ENCODE assay signal across 1 cellular context in the genomic region with DNA sequence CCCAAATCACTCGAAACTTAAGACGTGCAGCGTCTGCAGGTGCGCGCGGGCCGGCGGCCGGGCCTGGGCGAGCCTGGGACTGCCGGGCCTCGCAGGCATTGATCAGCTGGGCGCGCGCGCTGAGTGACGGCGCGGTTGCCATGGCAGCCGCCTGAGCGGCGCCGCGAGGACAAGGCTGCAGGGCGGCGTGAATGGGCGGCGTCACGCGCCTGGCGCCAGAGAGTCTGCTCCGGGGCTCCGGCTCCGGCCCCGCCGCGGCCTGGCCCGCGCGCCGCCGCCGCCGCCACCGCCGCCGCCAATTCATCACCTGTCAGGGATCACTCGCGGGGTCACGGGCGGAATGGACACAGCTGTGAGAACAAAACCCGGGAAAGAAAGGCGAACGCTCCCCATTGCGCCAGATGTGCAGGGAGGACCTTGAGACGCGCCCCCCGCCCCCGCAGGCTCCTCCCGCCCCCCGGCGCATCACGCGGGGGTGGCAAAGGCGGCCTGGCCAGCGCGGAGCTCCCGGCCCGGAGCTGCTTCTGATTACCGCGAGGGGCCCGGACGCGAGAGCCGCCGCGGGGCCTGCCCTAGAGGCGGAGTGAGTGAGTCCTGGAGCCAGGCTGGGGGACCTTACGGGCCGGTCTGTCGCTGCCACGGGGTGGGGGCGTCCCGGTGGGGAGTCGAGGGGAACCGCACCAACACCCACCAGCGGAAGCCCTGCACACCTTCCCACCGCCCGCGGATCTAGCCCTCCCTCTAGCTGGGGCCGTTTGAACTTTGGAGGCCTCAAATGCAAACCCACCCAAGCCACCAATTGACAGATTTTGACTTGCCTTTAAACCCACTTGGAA.
TF ChIP-seq lines count a peak whose summit lies in the region.

No MANE protein-coding gene starts in this region.

TF ChIP-seq in HepG2, 621 proteins besides CTCF, POLR2A, EP300 and RAD21 (continued from another document and continues in another):
- TF ChIP-seq, protein P1, sequence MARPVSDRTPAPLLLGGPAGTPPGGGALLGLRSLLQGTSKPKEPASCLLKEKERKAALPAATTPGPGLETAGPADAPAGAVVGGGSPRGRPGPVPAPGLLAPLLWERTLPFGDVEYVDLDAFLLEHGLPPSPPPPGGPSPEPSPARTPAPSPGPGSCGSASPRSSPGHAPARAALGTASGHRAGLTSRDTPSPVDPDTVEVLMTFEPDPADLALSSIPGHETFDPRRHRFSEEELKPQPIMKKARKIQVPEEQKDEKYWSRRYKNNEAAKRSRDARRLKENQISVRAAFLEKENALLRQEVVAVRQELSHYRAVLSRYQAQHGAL (CRISPR knock-in tag; IDR thresholded peaks at IDR 0.05; ENCODE audit: not compliant biosample characterization): peak; percentile 13
- no peak for TF ChIP-seq ZNF138 (CRISPR knock-in tag; IDR thresholded peaks at IDR 0.05; ENCODE audit: low read depth)
- TF ChIP-seq ATRX (CRISPR knock-in tag; IDR thresholded peaks at IDR 0.05; ENCODE audit: borderline replicate concordance): no peak
- peak; percentile 59; the same call in 1 of the 2 replicates for TF ChIP-seq ONECUT2 (CRISPR knock-in tag; IDR thresholded peaks at IDR 0.05)
- peak; percentile 87 for TF ChIP-seq MTA1 (CRISPR knock-in tag; IDR thresholded peaks at IDR 0.05; ENCODE audit: borderline replicate concordance)
- TF ChIP-seq HNRNPH1 (optimal IDR thresholded peaks at IDR 0.05; ENCODE audit: low read depth, low read length): no peak
- peak; percentile 53; the same call in 1 of the 2 replicates for TF ChIP-seq HNF4G (IDR thresholded peaks at IDR 0.05; ENCODE audit: borderline replicate concordance, low read depth, low read length)
- 0 out of 2 replicates have a peak, but pooled peaks have one; percentile 12 for TF ChIP-seq HNF4G (CRISPR knock-in tag; IDR thresholded peaks at IDR 0.05; ENCODE audit: borderline replicate concordance, low read depth)
- TF ChIP-seq ZNF441 (CRISPR knock-in tag; IDR thresholded peaks at IDR 0.05; ENCODE audit: borderline replicate concordance): peak; percentile 42; the same call in 1 of the 2 replicates
- TF ChIP-seq, protein P2, sequence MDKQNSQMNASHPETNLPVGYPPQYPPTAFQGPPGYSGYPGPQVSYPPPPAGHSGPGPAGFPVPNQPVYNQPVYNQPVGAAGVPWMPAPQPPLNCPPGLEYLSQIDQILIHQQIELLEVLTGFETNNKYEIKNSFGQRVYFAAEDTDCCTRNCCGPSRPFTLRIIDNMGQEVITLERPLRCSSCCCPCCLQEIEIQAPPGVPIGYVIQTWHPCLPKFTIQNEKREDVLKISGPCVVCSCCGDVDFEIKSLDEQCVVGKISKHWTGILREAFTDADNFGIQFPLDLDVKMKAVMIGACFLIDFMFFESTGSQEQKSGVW (CRISPR knock-in tag; IDR thresholded peaks at IDR 0.05; ENCODE audit: borderline replicate concordance): no peak
- no peak for TF ChIP-seq ZNF180 (CRISPR knock-in tag; IDR thresholded peaks at IDR 0.05; ENCODE audit: borderline replicate concordance, low read depth)
- TF ChIP-seq ZNF792 (CRISPR knock-in tag; IDR thresholded peaks at IDR 0.05): no peak
- peak; percentile 58 for TF ChIP-seq MED8 (CRISPR knock-in tag; IDR thresholded peaks at IDR 0.05; ENCODE audit: insufficient replicate concordance)
- no peak; the same call in 1 of the 2 replicates for TF ChIP-seq ZNF160 (CRISPR knock-in tag; IDR thresholded peaks at IDR 0.05)
- no peak for TF ChIP-seq TRIM22 (IDR thresholded peaks at IDR 0.05)
- peak; percentile 89 for TF ChIP-seq RFX3 (CRISPR knock-in tag; IDR thresholded peaks at IDR 0.05)
- TF ChIP-seq HDAC1 (CRISPR knock-in tag; IDR thresholded peaks at IDR 0.05): peak; percentile 80
- TF ChIP-seq HNF4A (CRISPR knock-in tag; IDR thresholded peaks at IDR 0.05): peak; percentile 45; the same call in 1 of the 2 replicates
- TF ChIP-seq LCORL (IDR thresholded peaks at IDR 0.05): no peak
- peak; percentile 70 for TF ChIP-seq LCORL (CRISPR knock-in tag; IDR thresholded peaks at IDR 0.05)
- TF ChIP-seq, protein P3, sequence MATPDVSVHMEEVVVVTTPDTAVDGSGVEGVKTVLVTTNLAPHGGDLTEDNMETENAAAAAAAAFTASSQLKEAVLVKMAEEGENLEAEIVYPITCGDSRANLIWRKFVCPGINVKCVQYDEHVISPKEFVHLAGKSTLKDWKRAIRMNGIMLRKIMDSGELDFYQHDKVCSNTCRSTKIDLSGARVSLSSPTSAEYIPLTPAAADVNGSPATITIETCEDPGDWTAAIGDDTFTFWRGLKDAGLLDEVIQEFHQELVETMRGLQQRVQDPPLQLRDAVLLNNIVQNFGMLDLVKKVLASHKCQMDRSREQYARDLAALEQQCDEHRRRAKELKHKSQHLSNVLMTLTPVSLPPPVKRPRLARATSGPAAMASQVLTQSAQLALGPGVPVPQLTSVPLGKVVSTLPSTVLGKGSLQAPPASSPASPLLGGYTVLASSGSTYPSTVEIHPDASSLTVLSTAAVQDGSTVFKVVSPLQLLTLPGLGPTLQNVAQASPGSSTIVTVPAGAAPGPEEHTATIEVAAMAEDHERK (CRISPR knock-in tag; IDR thresholded peaks at IDR 0.05; ENCODE audit: low read depth): no peak
- TF ChIP-seq BCLAF1 (IDR thresholded peaks at IDR 0.05): no peak
- TF ChIP-seq ESRRA (CRISPR knock-in tag; IDR thresholded peaks at IDR 0.05; ENCODE audit: low read depth): no peak
- no peak; the same call in 1 of the 2 replicates for TF ChIP-seq RELA (CRISPR knock-in tag; IDR thresholded peaks at IDR 0.05)
- no peak for TF ChIP-seq ZNF605 (CRISPR knock-in tag; IDR thresholded peaks at IDR 0.05)
- TF ChIP-seq, protein P4, sequence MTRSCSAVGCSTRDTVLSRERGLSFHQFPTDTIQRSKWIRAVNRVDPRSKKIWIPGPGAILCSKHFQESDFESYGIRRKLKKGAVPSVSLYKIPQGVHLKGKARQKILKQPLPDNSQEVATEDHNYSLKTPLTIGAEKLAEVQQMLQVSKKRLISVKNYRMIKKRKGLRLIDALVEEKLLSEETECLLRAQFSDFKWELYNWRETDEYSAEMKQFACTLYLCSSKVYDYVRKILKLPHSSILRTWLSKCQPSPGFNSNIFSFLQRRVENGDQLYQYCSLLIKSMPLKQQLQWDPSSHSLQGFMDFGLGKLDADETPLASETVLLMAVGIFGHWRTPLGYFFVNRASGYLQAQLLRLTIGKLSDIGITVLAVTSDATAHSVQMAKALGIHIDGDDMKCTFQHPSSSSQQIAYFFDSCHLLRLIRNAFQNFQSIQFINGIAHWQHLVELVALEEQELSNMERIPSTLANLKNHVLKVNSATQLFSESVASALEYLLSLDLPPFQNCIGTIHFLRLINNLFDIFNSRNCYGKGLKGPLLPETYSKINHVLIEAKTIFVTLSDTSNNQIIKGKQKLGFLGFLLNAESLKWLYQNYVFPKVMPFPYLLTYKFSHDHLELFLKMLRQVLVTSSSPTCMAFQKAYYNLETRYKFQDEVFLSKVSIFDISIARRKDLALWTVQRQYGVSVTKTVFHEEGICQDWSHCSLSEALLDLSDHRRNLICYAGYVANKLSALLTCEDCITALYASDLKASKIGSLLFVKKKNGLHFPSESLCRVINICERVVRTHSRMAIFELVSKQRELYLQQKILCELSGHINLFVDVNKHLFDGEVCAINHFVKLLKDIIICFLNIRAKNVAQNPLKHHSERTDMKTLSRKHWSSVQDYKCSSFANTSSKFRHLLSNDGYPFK (CRISPR knock-in tag; IDR thresholded peaks at IDR 0.05; ENCODE audit: borderline replicate concordance): no peak
- TF ChIP-seq HNRNPLL (IDR thresholded peaks at IDR 0.05; ENCODE audit: low read depth, low read length, poor library complexity, severe bottlenecking): peak; percentile 57
- TF ChIP-seq JUNB (CRISPR knock-in tag; IDR thresholded peaks at IDR 0.05; ENCODE audit: borderline replicate concordance): no peak
- no peak for TF ChIP-seq ZNF572 (CRISPR knock-in tag; IDR thresholded peaks at IDR 0.05)
- no peak; the same call in 1 of the 2 replicates for TF ChIP-seq PAX8 (CRISPR knock-in tag; IDR thresholded peaks at IDR 0.05; ENCODE audit: borderline replicate concordance)
- no peak for TF ChIP-seq HHEX (CRISPR knock-in tag; IDR thresholded peaks at IDR 0.05)
- TF ChIP-seq THRA (CRISPR knock-in tag; IDR thresholded peaks at IDR 0.05; ENCODE audit: borderline replicate concordance): peak; percentile 84; the same call in 1 of the 2 replicates
- no peak for TF ChIP-seq USF2 (IDR thresholded peaks at IDR 0.05; ENCODE audit: low read depth, low read length)
- TF ChIP-seq USF2 (CRISPR knock-in tag; IDR thresholded peaks at IDR 0.05; ENCODE audit: borderline replicate concordance): no peak
- TF ChIP-seq, protein P5, sequence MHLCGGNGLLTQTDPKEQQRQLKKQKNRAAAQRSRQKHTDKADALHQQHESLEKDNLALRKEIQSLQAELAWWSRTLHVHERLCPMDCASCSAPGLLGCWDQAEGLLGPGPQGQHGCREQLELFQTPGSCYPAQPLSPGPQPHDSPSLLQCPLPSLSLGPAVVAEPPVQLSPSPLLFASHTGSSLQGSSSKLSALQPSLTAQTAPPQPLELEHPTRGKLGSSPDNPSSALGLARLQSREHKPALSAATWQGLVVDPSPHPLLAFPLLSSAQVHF (CRISPR knock-in tag; IDR thresholded peaks at IDR 0.05): 0 out of 2 replicates have a peak, but pooled peaks have one; percentile 6
- no peak for TF ChIP-seq STAT6 (CRISPR knock-in tag; IDR thresholded peaks at IDR 0.05; ENCODE audit: borderline replicate concordance)
- TF ChIP-seq DPF2 (CRISPR knock-in tag; IDR thresholded peaks at IDR 0.05; ENCODE audit: borderline replicate concordance, low read depth): no peak
- no peak for TF ChIP-seq ZFP82 (CRISPR knock-in tag; IDR thresholded peaks at IDR 0.05; ENCODE audit: borderline replicate concordance)
- TF ChIP-seq ZNF672 (CRISPR knock-in tag; IDR thresholded peaks at IDR 0.05): 0 out of 2 replicates have a peak, but pooled peaks have one; percentile 33
- peak; percentile 51 for TF ChIP-seq SRY (CRISPR knock-in tag; IDR thresholded peaks at IDR 0.05)
